Comparison of ENCODE assay signal across 9 cellular contexts in the genomic region with DNA sequence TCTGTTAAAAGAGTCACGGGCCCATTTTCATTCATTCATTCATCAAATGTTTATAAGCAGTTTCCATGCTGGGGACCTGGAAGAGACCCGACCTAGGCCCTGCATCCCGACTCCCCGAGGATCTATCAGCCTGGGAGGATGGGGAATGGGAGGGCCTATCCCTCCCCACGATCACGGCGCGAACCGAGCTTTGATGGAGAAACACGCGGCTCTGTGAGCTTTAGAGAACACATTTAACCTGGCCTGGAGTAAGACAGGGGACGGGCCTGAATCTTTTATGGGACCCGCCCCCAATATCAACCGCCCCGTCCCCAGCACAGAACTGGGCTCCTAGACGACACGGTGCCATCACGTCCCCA. TPM values are rescaled to one million over a fixed set of nuclear protein-coding genes. Genes with fewer than 3 reads are reported as not detected.
DNase-seq lines count a peak whose midpoint lies in the region; ATAC-seq and TF ChIP-seq lines count a peak whose summit lies in the region.
"Had no signal": no experiment of that assay in that cellular context is flagged by ENCODE, and none has a peak within 500 bp of the region (broad histone marks: within the 10 kb centered on the region; RNA-seq: fewer than 3 reads in every experiment).

No MANE protein-coding gene starts in this region.

- H3K27ac ChIP-seq in foreskin keratinocyte: no peak overlapping the region

- peak; percentile 61 for DNase-seq in NCI-H82 (lab: John Stamatoyannopoulos, UW)
- no peak for DNase-seq in NCI-H82 treated with DMSO at 0.1 percent for 48 hours (lab: John Stamatoyannopoulos, UW; ENCODE audit: unreplicated experiment)
- no peak for DNase-seq in activated CD8-positive, alpha-beta T cell treated with anti-CD3 and anti-CD28 coated beads, Interleukin-2, amount 10 ng/mL, durations not matched to agents 7 days and 5 days
- DNase-seq in stimulated activated naive CD8-positive, alpha-beta T cell treated with anti-CD3 and anti-CD28 coated beads, Interleukin-15, amount 100 ng/mL, for 72 hours: no peak
- DNase-seq in foreskin keratinocyte: no peak

- H3K9me3 Mint-ChIP-seq in activated CD8-positive, alpha-beta T cell treated with anti-CD3 and anti-CD28 coated beads, Interleukin-2, amount 10 ng/mL, durations not matched to agents 7 days and 5 days (ENCODE audit: insufficient read depth): no peaks in the 10 kb centered on the region
- H3K9me3 Mint-ChIP-seq in stimulated activated naive CD8-positive, alpha-beta T cell treated with anti-CD3 and anti-CD28 coated beads, Interleukin-15, amount 100 ng/mL, for 72 hours: no peaks in the 10 kb centered on the region

- no peaks in the 10 kb centered on the region for H3K36me3 ChIP-seq in iPS-15b (ENCODE audit: control insufficient read depth, insufficient read depth, low read length)

- peaks cover 2% of the 10 kb centered on the region for H3K27me3 Mint-ChIP-seq in activated CD8-positive, alpha-beta T cell treated with anti-CD3 and anti-CD28 coated beads, Interleukin-2, amount 10 ng/mL, durations not matched to agents 7 days and 5 days (ENCODE audit: low read depth)
- peaks cover 16% of the 10 kb centered on the region for H3K27me3 Mint-ChIP-seq in stimulated activated naive CD8-positive, alpha-beta T cell treated with anti-CD3 and anti-CD28 coated beads, Interleukin-15, amount 100 ng/mL, for 72 hours

- POLR2A ChIA-PET in activated CD8-positive, alpha-beta T cell treated with anti-CD3 and anti-CD28 coated beads, Interleukin-2, amount 10 ng/mL, durations not matched to agents 7 days and 5 days (lab: Charles Lee): no interaction called here

- peak overlapping the region; percentile 58 for H3K4me3 ChIP-seq in iPS-15b (ENCODE audit: low read depth, low read length)

- H3K4me1 Mint-ChIP-seq in activated CD8-positive, alpha-beta T cell treated with anti-CD3 and anti-CD28 coated beads, Interleukin-2, amount 10 ng/mL, durations not matched to agents 7 days and 5 days (ENCODE audit: low read depth): peaks cover 17% of the 10 kb centered on the region
- H3K4me1 Mint-ChIP-seq in stimulated activated naive CD8-positive, alpha-beta T cell treated with anti-CD3 and anti-CD28 coated beads, Interleukin-15, amount 100 ng/mL, for 72 hours: peaks cover 30% of the 10 kb centered on the region

- no peaks in the 10 kb centered on the region for H3K9me3 ChIP-seq in iPS-15b (ENCODE audit: control insufficient read depth, insufficient read depth, low read length)

- no peak for ATAC-seq in activated CD8-positive, alpha-beta T cell treated with anti-CD3 and anti-CD28 coated beads, Interleukin-2, amount 10 ng/mL, durations not matched to agents 7 days and 5 days
- no peak for ATAC-seq in stimulated activated naive CD8-positive, alpha-beta T cell treated with anti-CD3 and anti-CD28 coated beads, Interleukin-15, amount 100 ng/mL, for 72 hours
- ATAC-seq in foreskin keratinocyte (no peak), GM21723 (IDR thresholded peaks at IDR 0.05; ENCODE audit: unreplicated experiment) (no peak), HG03097 (IDR thresholded peaks at IDR 0.05; ENCODE audit: low FRiP score, unreplicated experiment) (no peak)

- peak overlapping the region; percentile 82 for H3K4me3 Mint-ChIP-seq in activated CD8-positive, alpha-beta T cell treated with anti-CD3 and anti-CD28 coated beads, Interleukin-2, amount 10 ng/mL, durations not matched to agents 7 days and 5 days
- H3K4me3 Mint-ChIP-seq in stimulated activated naive CD8-positive, alpha-beta T cell treated with anti-CD3 and anti-CD28 coated beads, Interleukin-15, amount 100 ng/mL, for 72 hours: peak overlapping the region; percentile 89 to 90

- TF ChIP-seq CTCF in foreskin keratinocyte (conservative IDR thresholded peaks at IDR 0.05): no peak

- no peak overlapping the region for H3K9ac ChIP-seq in iPS-15b (ENCODE audit: low read depth, low read length)

- H3K4me1 ChIP-seq in iPS-15b (ENCODE audit: control insufficient read depth, insufficient read depth, low read length) (no peaks in the 10 kb centered on the region), foreskin keratinocyte (peaks cover 8% of the 10 kb centered on the region)

- H3K27me3 ChIP-seq in iPS-15b (ENCODE audit: control insufficient read depth, insufficient read depth, low read length) (peaks cover 6% of the 10 kb centered on the region), foreskin keratinocyte (peaks cover 8% of the 10 kb centered on the region)

- CTCF ChIA-PET in activated CD8-positive, alpha-beta T cell treated with anti-CD3 and anti-CD28 coated beads, Interleukin-2, amount 10 ng/mL, durations not matched to agents 7 days and 5 days (lab: Charles Lee): interaction anchor here (0.9 kb wide), 1 partner anchor 17 kb away, joined by 3 read pairs; no protein-coding TSS in a partner anchor

- H3K36me3 Mint-ChIP-seq in activated CD8-positive, alpha-beta T cell treated with anti-CD3 and anti-CD28 coated beads, Interleukin-2, amount 10 ng/mL, durations not matched to agents 7 days and 5 days (ENCODE audit: low read depth): no peaks in the 10 kb centered on the region

- H3K27ac Mint-ChIP-seq in activated CD8-positive, alpha-beta T cell treated with anti-CD3 and anti-CD28 coated beads, Interleukin-2, amount 10 ng/mL, durations not matched to agents 7 days and 5 days: peak overlapping the region; percentile 78
- H3K27ac Mint-ChIP-seq in stimulated activated naive CD8-positive, alpha-beta T cell treated with anti-CD3 and anti-CD28 coated beads, Interleukin-15, amount 100 ng/mL, for 72 hours: peak overlapping the region; percentile 20 to 87

RNA-seq across cellular contexts. Expression of gene EVI5L, which starts 0.9 kb away (rescaled TPM):
- 1 to 10 TPM; 8.0 to 9.3 TPM for total RNA-seq in activated CD8-positive, alpha-beta T cell treated with anti-CD3 and anti-CD28 coated beads, Interleukin-2, amount 10 ng/mL, durations not matched to agents 7 days and 5 days
- 11.4 and 13.7 TPM in 2 replicates for total RNA-seq in foreskin keratinocyte
- 9.8 and 11.5 TPM in 2 replicates for polyA plus RNA-seq in foreskin keratinocyte

RNA-seq across cellular contexts. Expression of gene PRR36, which starts 45.0 kb away (rescaled TPM):
- total RNA-seq in activated CD8-positive, alpha-beta T cell treated with anti-CD3 and anti-CD28 coated beads, Interleukin-2, amount 10 ng/mL, durations not matched to agents 7 days and 5 days: under 1 TPM; 0.08 to 0.10 TPM
- 0.03 TPM in 1 of 2 replicates, not detected in the other for total RNA-seq in foreskin keratinocyte
- 0.02 and 0.03 TPM in 2 replicates for polyA plus RNA-seq in foreskin keratinocyte
- total RNA-seq: dermis microvascular lymphatic vessel endothelial cell had no signal

RNA-seq across cellular contexts. Expression of gene LRRC8E, which starts 59.2 kb away (rescaled TPM):
- total RNA-seq in activated CD8-positive, alpha-beta T cell treated with anti-CD3 and anti-CD28 coated beads, Interleukin-2, amount 10 ng/mL, durations not matched to agents 7 days and 5 days: not detected
- 8.2 and 10.6 TPM in 2 replicates for total RNA-seq in foreskin keratinocyte
- polyA plus RNA-seq in foreskin keratinocyte: 4.6 and 5.7 TPM in 2 replicates
